In genomic region chr1:193819376-193819775, GRCh38 we compare ENCODE assay signal across 6 cellular contexts.
"Had no signal": no experiment of that assay in that cellular context is flagged by ENCODE, and none has a peak within 500 bp of the region (broad histone marks: within the 10 kb centered on the region; RNA-seq: fewer than 3 reads in every experiment).

No MANE protein-coding gene starts in this region.

- DNase-seq: H9, HCEC 1CT, IMR-90, KG1 had no signal

- ATAC-seq: GM23338, K562 had no signal
